Comparison of ENCODE assay signal across 11 cellular contexts in genomic region chr18:79460445-79461300, GRCh38.
A peak's percentile ranks its signal among the peaks of the same experiment; 100 is the strongest.
DNase-seq lines count a peak whose midpoint lies in the region; ATAC-seq and TF ChIP-seq lines count a peak whose summit lies in the region.
"Had no signal": no experiment of that assay in that cellular context is flagged by ENCODE, and none has a peak within 500 bp of the region (broad histone marks: within the 10 kb centered on the region; RNA-seq: fewer than 3 reads in every experiment).

No MANE protein-coding gene starts in this region.

- intact Hi-C loops in thyroid gland (cut with DNase I) = no loop called here
- intact Hi-C loops in left cardiac atrium (cut with DNase I) = loop anchor here in 1 of 2 donors (10.0 kb wide), 1 partner anchor 64 kb away; no protein-coding TSS in a partner anchor
- intact Hi-C loops in vagina (cut with DNase I) = no loop called here

- CTCF ChIA-PET in WTC11 (lab: Charles Lee) = interaction anchor here (1.0 kb wide), 1 partner anchor 10 kb away, joined by 3 read pairs; no protein-coding TSS in a partner anchor

- H3K4me3 ChIP-seq in brain microvascular endothelial cell (ENCODE audit: low read depth, low read length) = no peak overlapping the region
- no peak overlapping the region for H3K4me3 ChIP-seq in thyroid gland (replicated peaks in 1 of 3)
- H3K4me3 ChIP-seq in vagina = no peak overlapping the region

- no peak for DNase-seq in stimulated activated naive CD8-positive, alpha-beta T cell treated with anti-CD3 and anti-CD28 coated beads, Interleukin-15, Interleukin-2, amounts not matched to agents 100 U/mL and 50 U/mL, for 24 hours
- DNase-seq in WTC11 (ENCODE audit: low spot score) (no peak), brain microvascular endothelial cell (no peak), thyroid gland (no peak), left cardiac atrium (no peak), vagina (ENCODE audit: extremely low spot score in 2 of 2) (no peak)
- DNase-seq: activated T-cell treated with anti-CD3 and anti-CD28 coated beads, Interleukin-2, amount 50 U/mL, for 48 hours; NCI-H1105 treated with DMSO at 0.1 percent for 48 hours; stimulated activated CD4-positive, alpha-beta T cell treated with anti-CD3 and anti-CD28 coated beads, Interleukin-2, amount 100 ng/mL, for 48 hours had no signal

- no peaks in the 10 kb centered on the region for H3K27me3 ChIP-seq in brain microvascular endothelial cell (replicated peaks)
- H3K27me3 ChIP-seq in thyroid gland = no peaks in the 10 kb centered on the region
- no peaks in the 10 kb centered on the region for H3K27me3 ChIP-seq in vagina

- H3K4me1 Mint-ChIP-seq in stimulated activated naive CD8-positive, alpha-beta T cell treated with anti-CD3 and anti-CD28 coated beads, Interleukin-15, Interleukin-2, amounts not matched to agents 100 ng/mL and 50 ng/mL, for 24 hours (ENCODE audit: low read depth) = peaks cover 21% of the 10 kb centered on the region
- peaks cover 24% of the 10 kb centered on the region for H3K4me1 Mint-ChIP-seq in WTC11

- POLR2A ChIA-PET in WTC11 (lab: Charles Lee) = no interaction called here

- in situ Hi-C loops in brain microvascular endothelial cell (cut with HindIII; ENCODE audit: low pct_ligation_motif_present, low sequenced_read_pairs) = no loop called here

- H3K27me3 Mint-ChIP-seq in stimulated activated naive CD8-positive, alpha-beta T cell treated with anti-CD3 and anti-CD28 coated beads, Interleukin-15, Interleukin-2, amounts not matched to agents 100 ng/mL and 50 ng/mL, for 24 hours = no peaks in the 10 kb centered on the region
- no peaks in the 10 kb centered on the region for H3K27me3 Mint-ChIP-seq in WTC11 (ENCODE audit: low read depth)

- TF ChIP-seq CTCF in WTC11 (IDR thresholded peaks at IDR 0.05) (no peak), brain microvascular endothelial cell (IDR thresholded peaks at IDR 0.05; ENCODE audit: low read depth, low read length, missing control alignments) (no peak), thyroid gland (IDR thresholded peaks at IDR 0.05) (no peak), vagina (IDR thresholded peaks at IDR 0.05) (no peak)

- H3K9me3 ChIP-seq in thyroid gland (no peaks in the 10 kb centered on the region), vagina (no peaks in the 10 kb centered on the region)

- no peaks in the 10 kb centered on the region for H3K36me3 ChIP-seq in brain microvascular endothelial cell (replicated peaks)
- H3K36me3 ChIP-seq in thyroid gland = no peaks in the 10 kb centered on the region
- no peaks in the 10 kb centered on the region for H3K36me3 ChIP-seq in vagina

- H3K4me1 ChIP-seq in thyroid gland = peaks cover 5 to 29% of the 10 kb centered on the region in 2 donors
- peaks cover 27% of the 10 kb centered on the region for H3K4me1 ChIP-seq in vagina

- peak overlapping the region; percentile 7 for H3K4me3 Mint-ChIP-seq in stimulated activated naive CD8-positive, alpha-beta T cell treated with anti-CD3 and anti-CD28 coated beads, Interleukin-15, Interleukin-2, amounts not matched to agents 100 ng/mL and 50 ng/mL, for 24 hours
- no peak overlapping the region for H3K4me3 Mint-ChIP-seq in WTC11

- TF ChIP-seq POLR2A in thyroid gland (IDR thresholded peaks at IDR 0.05) (no peak), vagina (IDR thresholded peaks at IDR 0.05) (no peak)

- WGBS in thyroid gland, 2 donors = 84 to 85% methylated on average over 20 to 22 of the region's 33 CpGs

- H3K27ac ChIP-seq in brain microvascular endothelial cell = no peak overlapping the region
- H3K27ac ChIP-seq in thyroid gland = no peak overlapping the region
- H3K27ac ChIP-seq in vagina = no peak overlapping the region

- no peaks in the 10 kb centered on the region for H3K9me3 Mint-ChIP-seq in stimulated activated naive CD8-positive, alpha-beta T cell treated with anti-CD3 and anti-CD28 coated beads, Interleukin-15, Interleukin-2, amounts not matched to agents 100 ng/mL and 50 ng/mL, for 24 hours
- H3K9me3 Mint-ChIP-seq in WTC11 = no peaks in the 10 kb centered on the region

- ATAC-seq in stimulated activated naive CD8-positive, alpha-beta T cell treated with anti-CD3 and anti-CD28 coated beads, Interleukin-15, Interleukin-2, amounts not matched to agents 100 U/mL and 50 U/mL, for 24 hours = no peak
- ATAC-seq in HG02981 (IDR thresholded peaks at IDR 0.05; ENCODE audit: unreplicated experiment) (peak; percentile 74), WTC11 (peak; percentile 35; the same call in 1 of the 2 replicates), left cardiac atrium (no peak)

- peaks cover 42% of the 10 kb centered on the region for H3K36me3 Mint-ChIP-seq in stimulated activated naive CD8-positive, alpha-beta T cell treated with anti-CD3 and anti-CD28 coated beads, Interleukin-15, Interleukin-2, amounts not matched to agents 100 ng/mL and 50 ng/mL, for 24 hours (ENCODE audit: low read depth)
- peaks cover 5% of the 10 kb centered on the region; the same call in 1 of the 2 replicates for H3K36me3 Mint-ChIP-seq in WTC11

- peak overlapping the region; percentile 80 for H3K27ac Mint-ChIP-seq in stimulated activated naive CD8-positive, alpha-beta T cell treated with anti-CD3 and anti-CD28 coated beads, Interleukin-15, Interleukin-2, amounts not matched to agents 100 ng/mL and 50 ng/mL, for 24 hours
- peak overlapping the region; percentile 54; the same call in 1 of the 2 replicates for H3K27ac Mint-ChIP-seq in WTC11

TF ChIP-seq in WTC11, 78 proteins besides CTCF, POLR2A, EP300 and RAD21 (continues in another document):
- TF ChIP-seq ZNF532 (CRISPR knock-in tag; IDR thresholded peaks at IDR 0.05; ENCODE audit: borderline replicate concordance) (no peak), AR (CRISPR knock-in tag; IDR thresholded peaks at IDR 0.05) (no peak), ATF1 (CRISPR knock-in tag; IDR thresholded peaks at IDR 0.05) (no peak), NFATC4 (CRISPR knock-in tag; IDR thresholded peaks at IDR 0.05) (no peak), CREB1 (CRISPR knock-in tag; IDR thresholded peaks at IDR 0.05) (no peak), RORB (CRISPR knock-in tag; IDR thresholded peaks at IDR 0.05) (no peak)

Comparison
In these comparisons a context has a peak if more than half of its experiments do, and no peak if none do; other contexts are left out.
1. ATAC-seq: peak in HG02981 (single experiment) and WTC11 (single experiment); none in stimulated activated naive CD8-positive, alpha-beta T cell treated with anti-CD3 and anti-CD28 coated beads, Interleukin-15, Interleukin-2, amounts not matched to agents 100 U/mL and 50 U/mL, for 24 hours (single experiment) and left cardiac atrium (0 of 2).